Comparison of ENCODE assay signal across 1 cellular context in genomic region chr11:108008656-108009496, GRCh38.
A peak's percentile ranks its signal among the peaks of the same experiment; 100 is the strongest.
TF ChIP-seq lines count a peak whose summit lies in the region.

Gene CUL5, plus strand, starts transcription at chr11:108008898. Its CDS starts 451 bp downstream, at chr11:108009349.

TF ChIP-seq in HepG2, 621 proteins besides CTCF, POLR2A, EP300 and RAD21 (continued from another document):
- no peak for TF ChIP-seq ZNF260 (CRISPR knock-in tag; IDR thresholded peaks at IDR 0.05; ENCODE audit: borderline replicate concordance, low read depth)
- no peak for TF ChIP-seq ZBTB26 (CRISPR knock-in tag; IDR thresholded peaks at IDR 0.05; ENCODE audit: borderline replicate concordance)
- peak; percentile 97 for TF ChIP-seq RAD51 (IDR thresholded peaks at IDR 0.05; ENCODE audit: borderline replicate concordance)
- peak; percentile 90 for TF ChIP-seq ZNF564 (CRISPR knock-in tag; IDR thresholded peaks at IDR 0.05)
- TF ChIP-seq RARA (CRISPR knock-in tag; IDR thresholded peaks at IDR 0.05): no peak; the same call in 1 of the 2 replicates
- peak; percentile 91 for TF ChIP-seq RNF2 (conservative IDR thresholded peaks at IDR 0.05; ENCODE audit: low read depth)
- TF ChIP-seq ZNF773 (CRISPR knock-in tag; IDR thresholded peaks at IDR 0.05; ENCODE audit: borderline replicate concordance): no peak
- 0 out of 2 replicates have a peak, but pooled peaks have one; percentile 17 for TF ChIP-seq ZNF609 (CRISPR knock-in tag; IDR thresholded peaks at IDR 0.05; ENCODE audit: borderline replicate concordance)
- TF ChIP-seq RNF219 (CRISPR knock-in tag; IDR thresholded peaks at IDR 0.05): no peak; the same call in 1 of the 2 replicates
- no peak for TF ChIP-seq ZNF354B (CRISPR knock-in tag; IDR thresholded peaks at IDR 0.05)
- TF ChIP-seq ZNF644 (CRISPR knock-in tag; IDR thresholded peaks at IDR 0.05; ENCODE audit: low read depth): no peak
- TF ChIP-seq GABPA (IDR thresholded peaks at IDR 0.05; ENCODE audit: low read depth, low read length): no peak
- TF ChIP-seq GABPA (CRISPR knock-in tag; IDR thresholded peaks at IDR 0.05; ENCODE audit: low read depth): no peak; the same call in none of the 2 replicates
- peak; percentile 35; the same call in 1 of the 2 replicates for TF ChIP-seq ISL2 (CRISPR knock-in tag; IDR thresholded peaks at IDR 0.05)
- peak; percentile 66 for TF ChIP-seq REPIN1 (CRISPR knock-in tag; IDR thresholded peaks at IDR 0.05; ENCODE audit: borderline replicate concordance, low read depth)
- no peak; the same call in 1 of the 2 replicates for TF ChIP-seq ZNF20 (CRISPR knock-in tag; IDR thresholded peaks at IDR 0.05)
- TF ChIP-seq ZNF350 (CRISPR knock-in tag; IDR thresholded peaks at IDR 0.05; ENCODE audit: borderline replicate concordance, low read depth): peak; percentile 96
- TF ChIP-seq NR0B2 (CRISPR knock-in tag; IDR thresholded peaks at IDR 0.05): peak; percentile 89; the same call in 1 of the 2 replicates
- peak; percentile 84 for TF ChIP-seq POGZ (CRISPR knock-in tag; IDR thresholded peaks at IDR 0.05)
- TF ChIP-seq ZNF577 (CRISPR knock-in tag; IDR thresholded peaks at IDR 0.05; ENCODE audit: borderline replicate concordance, low read depth): no peak
- peak; percentile 24; the same call in 1 of the 2 replicates for TF ChIP-seq ETV5 (CRISPR knock-in tag; IDR thresholded peaks at IDR 0.05; ENCODE audit: borderline replicate concordance)
- 0 out of 2 replicates have a peak, but pooled peaks have one; percentile 22 for TF ChIP-seq ZNF556 (CRISPR knock-in tag; IDR thresholded peaks at IDR 0.05; ENCODE audit: borderline replicate concordance)
- 0 out of 2 replicates have a peak, but pooled peaks have one; percentile 60 for TF ChIP-seq U2AF2 (IDR thresholded peaks at IDR 0.05; ENCODE audit: low read depth, low read length)
- TF ChIP-seq CBX1 (IDR thresholded peaks at IDR 0.05; ENCODE audit: low read depth): no peak
- no peak for TF ChIP-seq ZNF841 (CRISPR knock-in tag; IDR thresholded peaks at IDR 0.05; ENCODE audit: borderline replicate concordance)
- TF ChIP-seq, protein P1, sequence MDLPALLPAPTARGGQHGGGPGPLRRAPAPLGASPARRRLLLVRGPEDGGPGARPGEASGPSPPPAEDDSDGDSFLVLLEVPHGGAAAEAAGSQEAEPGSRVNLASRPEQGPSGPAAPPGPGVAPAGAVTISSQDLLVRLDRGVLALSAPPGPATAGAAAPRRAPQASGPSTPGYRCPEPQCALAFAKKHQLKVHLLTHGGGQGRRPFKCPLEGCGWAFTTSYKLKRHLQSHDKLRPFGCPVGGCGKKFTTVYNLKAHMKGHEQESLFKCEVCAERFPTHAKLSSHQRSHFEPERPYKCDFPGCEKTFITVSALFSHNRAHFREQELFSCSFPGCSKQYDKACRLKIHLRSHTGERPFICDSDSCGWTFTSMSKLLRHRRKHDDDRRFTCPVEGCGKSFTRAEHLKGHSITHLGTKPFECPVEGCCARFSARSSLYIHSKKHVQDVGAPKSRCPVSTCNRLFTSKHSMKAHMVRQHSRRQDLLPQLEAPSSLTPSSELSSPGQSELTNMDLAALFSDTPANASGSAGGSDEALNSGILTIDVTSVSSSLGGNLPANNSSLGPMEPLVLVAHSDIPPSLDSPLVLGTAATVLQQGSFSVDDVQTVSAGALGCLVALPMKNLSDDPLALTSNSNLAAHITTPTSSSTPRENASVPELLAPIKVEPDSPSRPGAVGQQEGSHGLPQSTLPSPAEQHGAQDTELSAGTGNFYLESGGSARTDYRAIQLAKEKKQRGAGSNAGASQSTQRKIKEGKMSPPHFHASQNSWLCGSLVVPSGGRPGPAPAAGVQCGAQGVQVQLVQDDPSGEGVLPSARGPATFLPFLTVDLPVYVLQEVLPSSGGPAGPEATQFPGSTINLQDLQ (CRISPR knock-in tag; IDR thresholded peaks at IDR 0.05): no peak
- 0 out of 2 replicates have a peak, but pooled peaks have one; percentile 55 for TF ChIP-seq ZNF337 (CRISPR knock-in tag; IDR thresholded peaks at IDR 0.05; ENCODE audit: borderline replicate concordance, low read depth)
- TF ChIP-seq ZNF660 (CRISPR knock-in tag; IDR thresholded peaks at IDR 0.05; ENCODE audit: borderline replicate concordance, low read depth): no peak
- TF ChIP-seq ZNF567 (CRISPR knock-in tag; IDR thresholded peaks at IDR 0.05; ENCODE audit: borderline replicate concordance): no peak
- TF ChIP-seq, protein P2, sequence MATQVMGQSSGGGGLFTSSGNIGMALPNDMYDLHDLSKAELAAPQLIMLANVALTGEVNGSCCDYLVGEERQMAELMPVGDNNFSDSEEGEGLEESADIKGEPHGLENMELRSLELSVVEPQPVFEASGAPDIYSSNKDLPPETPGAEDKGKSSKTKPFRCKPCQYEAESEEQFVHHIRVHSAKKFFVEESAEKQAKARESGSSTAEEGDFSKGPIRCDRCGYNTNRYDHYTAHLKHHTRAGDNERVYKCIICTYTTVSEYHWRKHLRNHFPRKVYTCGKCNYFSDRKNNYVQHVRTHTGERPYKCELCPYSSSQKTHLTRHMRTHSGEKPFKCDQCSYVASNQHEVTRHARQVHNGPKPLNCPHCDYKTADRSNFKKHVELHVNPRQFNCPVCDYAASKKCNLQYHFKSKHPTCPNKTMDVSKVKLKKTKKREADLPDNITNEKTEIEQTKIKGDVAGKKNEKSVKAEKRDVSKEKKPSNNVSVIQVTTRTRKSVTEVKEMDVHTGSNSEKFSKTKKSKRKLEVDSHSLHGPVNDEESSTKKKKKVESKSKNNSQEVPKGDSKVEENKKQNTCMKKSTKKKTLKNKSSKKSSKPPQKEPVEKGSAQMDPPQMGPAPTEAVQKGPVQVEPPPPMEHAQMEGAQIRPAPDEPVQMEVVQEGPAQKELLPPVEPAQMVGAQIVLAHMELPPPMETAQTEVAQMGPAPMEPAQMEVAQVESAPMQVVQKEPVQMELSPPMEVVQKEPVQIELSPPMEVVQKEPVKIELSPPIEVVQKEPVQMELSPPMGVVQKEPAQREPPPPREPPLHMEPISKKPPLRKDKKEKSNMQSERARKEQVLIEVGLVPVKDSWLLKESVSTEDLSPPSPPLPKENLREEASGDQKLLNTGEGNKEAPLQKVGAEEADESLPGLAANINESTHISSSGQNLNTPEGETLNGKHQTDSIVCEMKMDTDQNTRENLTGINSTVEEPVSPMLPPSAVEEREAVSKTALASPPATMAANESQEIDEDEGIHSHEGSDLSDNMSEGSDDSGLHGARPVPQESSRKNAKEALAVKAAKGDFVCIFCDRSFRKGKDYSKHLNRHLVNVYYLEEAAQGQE (IDR thresholded peaks at IDR 0.05; ENCODE audit: borderline replicate concordance in 1 of 2, low read depth in 1 of 2, low read length in 2 of 2): no peak; a peak in 1 of 4 replicates
- TF ChIP-seq ZNF572 (CRISPR knock-in tag; IDR thresholded peaks at IDR 0.05): no peak
- TF ChIP-seq PRDM10 (CRISPR knock-in tag; IDR thresholded peaks at IDR 0.05; ENCODE audit: low read depth): peak; percentile 36; the same call in 1 of the 2 replicates
- TF ChIP-seq NFIB (CRISPR knock-in tag; IDR thresholded peaks at IDR 0.05; ENCODE audit: borderline replicate concordance): no peak
- TF ChIP-seq, protein P3, sequence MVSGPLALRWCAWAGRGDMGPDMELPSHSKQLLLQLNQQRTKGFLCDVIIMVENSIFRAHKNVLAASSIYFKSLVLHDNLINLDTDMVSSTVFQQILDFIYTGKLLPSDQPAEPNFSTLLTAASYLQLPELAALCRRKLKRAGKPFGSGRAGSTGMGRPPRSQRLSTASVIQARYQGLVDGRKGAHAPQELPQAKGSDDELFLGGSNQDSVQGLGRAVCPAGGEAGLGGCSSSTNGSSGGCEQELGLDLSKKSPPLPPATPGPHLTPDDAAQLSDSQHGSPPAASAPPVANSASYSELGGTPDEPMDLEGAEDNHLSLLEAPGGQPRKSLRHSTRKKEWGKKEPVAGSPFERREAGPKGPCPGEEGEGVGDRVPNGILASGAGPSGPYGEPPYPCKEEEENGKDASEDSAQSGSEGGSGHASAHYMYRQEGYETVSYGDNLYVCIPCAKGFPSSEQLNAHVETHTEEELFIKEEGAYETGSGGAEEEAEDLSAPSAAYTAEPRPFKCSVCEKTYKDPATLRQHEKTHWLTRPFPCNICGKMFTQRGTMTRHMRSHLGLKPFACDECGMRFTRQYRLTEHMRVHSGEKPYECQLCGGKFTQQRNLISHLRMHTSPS (CRISPR knock-in tag; IDR thresholded peaks at IDR 0.05; ENCODE audit: low read depth): no peak
- TF ChIP-seq NAIF1 (CRISPR knock-in tag; IDR thresholded peaks at IDR 0.05; ENCODE audit: borderline replicate concordance): peak; percentile 75; the same call in 1 of the 2 replicates
